ENCODE assay signal across 25 cellular contexts in genomic region chr17:19016881-19017280, GRCh38. TPM values are rescaled to one million over a fixed set of nuclear protein-coding genes. Genes with fewer than 3 reads are reported as not detected.
A peak's percentile ranks its signal among the peaks of the same experiment; 100 is the strongest.
DNase-seq lines count a peak whose midpoint lies in the region; ATAC-seq, FAIRE-seq and TF ChIP-seq lines count a peak whose summit lies in the region.
"Had no signal": no experiment of that assay in that cellular context is flagged by ENCODE, and none has a peak within 500 bp of the region (broad histone marks: within the 10 kb centered on the region; RNA-seq: fewer than 3 reads in every experiment).

No MANE protein-coding gene starts in this region.

- H3K4me1 ChIP-seq in HepG2 (ENCODE audit: insufficient read depth, low read length) (peaks cover 76% of the 10 kb centered on the region), upper lobe of right lung (no peaks in the 10 kb centered on the region)
- H3K4me1 ChIP-seq: esophagus muscularis mucosa, gastrocnemius medialis had no signal

- no peak overlapping the region for H2AFZ ChIP-seq in HepG2 (ENCODE audit: low read length)

- 14% methylated on average over 6 of the region's 7 CpGs for WGBS in HepG2 (ENCODE audit: low lambda C conversion rate)

- no peak overlapping the region for H3K9ac ChIP-seq in HepG2 (ENCODE audit: insufficient read depth, low read depth, low read length)
- H3K9ac ChIP-seq: BLaER1 had no signal

- peaks cover 6 to 32% of the 10 kb centered on the region in 2 experiments; a peak in 3 of 5 replicates for H3K27me3 ChIP-seq in HepG2 (ENCODE audit: control insufficient read depth in 1 of 2, insufficient read depth in 2 of 2, low read length in 2 of 2)
- H3K27me3 ChIP-seq in upper lobe of right lung: no peaks in the 10 kb centered on the region
- H3K27me3 ChIP-seq: BLaER1, esophagus muscularis mucosa, gastrocnemius medialis had no signal

- H3K9me3 ChIP-seq in HepG2 (ENCODE audit: low read length) (no peaks in the 10 kb centered on the region), upper lobe of right lung (no peaks in the 10 kb centered on the region)
- H3K9me3 ChIP-seq: BLaER1, esophagus muscularis mucosa, gastrocnemius medialis had no signal

- no peak overlapping the region for H3K4me3 ChIP-seq in HepG2 (replicated peaks in 1 of 3; ENCODE audit: insufficient read depth in 1 of 3, low read depth in 2 of 3, low read length in 3 of 3)
- H3K4me3 ChIP-seq in upper lobe of right lung: no peak overlapping the region
- H3K4me3 ChIP-seq: BLaER1, coronary artery, esophagus muscularis mucosa, gastrocnemius medialis, lung, SK-N-MC had no signal

- BruUV-seq in HepG2 (replicated peaks; lab: Mats Ljungman, UMichigan): no TSS peak

- peak overlapping the region in 1 of 4 donors; percentile 54 for H3K4me3 Mint-ChIP-seq in IgD-negative memory B cell
- H3K4me3 Mint-ChIP-seq: neural crest cell had no signal

- in situ Hi-C loops in HepG2 (cut with HindIII; ENCODE audit: extremely low pct_ligation_motif_present, low pct_unique_long_range_greater_than_20kb): no loop called here

- CTCF ChIA-PET in HepG2 (lab: Yijun Ruan, JAX; ENCODE audit: low intra/inter-chr PET ratio, low total read pairs): no interaction called here

- no peak for FAIRE-seq in HepG2 (lab: Jason Lieb, UNC)
- FAIRE-seq: GM12892 had no signal

- no peak for TF ChIP-seq CTCF in HepG2 (CRISPR knock-in tag; IDR thresholded peaks at IDR 0.05)
- TF ChIP-seq CTCF in upper lobe of right lung (IDR thresholded peaks at IDR 0.05): no peak

- no peaks in the 10 kb centered on the region for H4K20me1 ChIP-seq in HepG2 (ENCODE audit: insufficient read depth, low read length)

- TF ChIP-seq EP300 in HepG2 (IDR thresholded peaks at IDR 0.05; ENCODE audit: low read depth in 2 of 2, low read length in 2 of 2): no peak
- no peak for TF ChIP-seq EP300 in HepG2 (CRISPR knock-in tag; IDR thresholded peaks at IDR 0.05; ENCODE audit: borderline replicate concordance)

- intact Hi-C loops in HepG2 (cut with micrococcal nuclease; ENCODE audit: unreplicated experiment): no loop called here
- intact Hi-C loops in upper lobe of right lung (cut with DNase I): no loop called here

- POLR2A ChIA-PET in HepG2 (lab: Yijun Ruan, JAX): no interaction called here

- H3K27me3 Mint-ChIP-seq in IgD-negative memory B cell: no peaks in the 10 kb centered on the region

- H3K4me2 ChIP-seq in HepG2 (ENCODE audit: low read depth, low read length): no peak overlapping the region
- H3K4me2 ChIP-seq: BLaER1 had no signal

- H3K9me3 Mint-ChIP-seq in activated naive CD4-positive, alpha-beta T cell treated with anti-CD3 and anti-CD28 coated beads, Interleukin-2, amount 50 U/mL, for 72 hours: no peaks in the 10 kb centered on the region
- no peaks in the 10 kb centered on the region for H3K9me3 Mint-ChIP-seq in IgD-negative memory B cell
- H3K9me3 Mint-ChIP-seq: neural crest cell had no signal

- TF ChIP-seq POLR2A in HepG2 (IDR thresholded peaks at IDR 0.05; ENCODE audit: insufficient read depth in 1 of 2, low read depth in 2 of 2, low read length in 2 of 2) (no peak), GM18505 (IDR thresholded peaks at IDR 0.05; ENCODE audit: borderline replicate concordance, extremely low read depth, insufficient read depth, insufficient read length) (no peak)

- H3K27ac ChIP-seq in HepG2 (ENCODE audit: extremely low read length, insufficient read depth, low read length): no peak overlapping the region
- no peak overlapping the region for H3K27ac ChIP-seq in upper lobe of right lung
- H3K27ac ChIP-seq: BLaER1, coronary artery, esophagus muscularis mucosa, gastrocnemius medialis, SK-N-MC had no signal

- no peak for ATAC-seq in activated naive CD4-positive, alpha-beta T cell treated with anti-CD3 and anti-CD28 coated beads, Interleukin-2, amount 50 U/mL, for 72 hours
- ATAC-seq in HepG2 (no peak), upper lobe of right lung (no peak), GM18505 (IDR thresholded peaks at IDR 0.05; ENCODE audit: unreplicated experiment) (no peak)
- ATAC-seq: gastrocnemius medialis had no signal

- TF ChIP-seq RAD21 in HepG2 (CRISPR knock-in tag; IDR thresholded peaks at IDR 0.05): no peak

- no peaks in the 10 kb centered on the region for H3K36me3 ChIP-seq in HepG2 (replicated peaks in 1 of 2; ENCODE audit: control insufficient read depth in 1 of 2, insufficient read depth in 2 of 2, low read length in 2 of 2)
- no peaks in the 10 kb centered on the region for H3K36me3 ChIP-seq in upper lobe of right lung
- H3K36me3 ChIP-seq: gastrocnemius medialis had no signal

- H3K4me1 Mint-ChIP-seq in IgD-negative memory B cell: peaks cover 7 to 13% (median 9%) of the 10 kb centered on the region in 3 donors
- H3K4me1 Mint-ChIP-seq: neural crest cell had no signal

- H3K27ac Mint-ChIP-seq in activated naive CD4-positive, alpha-beta T cell treated with anti-CD3 and anti-CD28 coated beads, Interleukin-2, amount 50 U/mL, for 72 hours: peak overlapping the region; percentile 50 to 87
- peak overlapping the region in 2 of 3 donors; percentile 48 to 76 for H3K27ac Mint-ChIP-seq in IgD-negative memory B cell
- H3K27ac Mint-ChIP-seq: progenitor cell of endocrine pancreas had no signal

- DNase-seq in activated naive CD4-positive, alpha-beta T cell treated with anti-CD3 and anti-CD28 coated beads, Interleukin-2, amount 50 U/mL, for 72 hours (ENCODE audit: low spot score in 2 of 2): no peak
- no peak for DNase-seq in activated naive CD4-positive, alpha-beta T cell (lab: John Stamatoyannopoulos, UW)
- DNase-seq in HepG2 (ENCODE audit: low spot score): no peak
- peak; percentile 55 for DNase-seq in upper lobe of right lung
- DNase-seq in COLO668 (lab: John Stamatoyannopoulos, UW; ENCODE audit: unreplicated experiment): no peak
- DNase-seq: ACHN; activated effector memory CD4-positive, alpha-beta T cell treated with anti-CD3 and anti-CD28 coated beads, Interleukin-2, amount 50 U/mL, for 16 hours; Calu3; gastrocnemius medialis; HCEC 1CT; NCI-H187; NCI-H2171 treated with DMSO at 0.1 percent for 48 hours; NCI-H526 treated with DMSO at 0.1 percent for 48 hours; substantia nigra had no signal

- no peaks in the 10 kb centered on the region for H3K36me3 Mint-ChIP-seq in activated naive CD4-positive, alpha-beta T cell treated with anti-CD3 and anti-CD28 coated beads, Interleukin-2, amount 50 U/mL, for 72 hours
- H3K36me3 Mint-ChIP-seq in IgD-negative memory B cell: peaks cover 3% of the 10 kb centered on the region

- no peaks in the 10 kb centered on the region for H3K79me2 ChIP-seq in HepG2 (ENCODE audit: insufficient read depth, low read length)

RNA-seq across cellular contexts. Expression of gene FAM83G, which starts 12.3 kb away (rescaled TPM):
- 10 to 100 TPM in 1 of 2 donors, 1 to 10 TPM in 1; 9.4 to 13.7 TPM for total RNA-seq in activated naive CD4-positive, alpha-beta T cell treated with anti-CD3 and anti-CD28 coated beads, Interleukin-2, amount 50 U/mL, for 72 hours
- polyA plus RNA-seq in IgD-negative memory B cell (6.8 TPM), HepG2 (2011; rRNA removed) (13.7 and 21.2 TPM in 2 replicates)
- total RNA-seq in HepG2 (2016; rRNA removed; fragmentation: Illumina TruSeq; extraction: Trizol) (14.0 and 18.6 TPM in 2 replicates), upper lobe of right lung (8.3 TPM)
- total RNA-seq in HepG2 (2016; cell fraction: cytosol; rRNA removed; fragmentation: Illumina TruSeq; extraction: Trizol; ENCODE audit: low read depth): 3.1 and 3.2 TPM in 2 replicates
- total RNA-seq in HepG2 (2016; cell fraction: insoluble cytoplasmic fraction; rRNA removed; fragmentation: Illumina TruSeq; extraction: Trizol): 11.3 and 19.1 TPM in 2 replicates
- total RNA-seq in HepG2 (2016; cell fraction: membrane; rRNA removed; fragmentation: Illumina TruSeq; extraction: Trizol): 8.0 and 8.1 TPM in 2 replicates
- 19.9 and 21.9 TPM in 2 replicates for total RNA-seq in HepG2 (2016; cell fraction: nucleus; rRNA removed; fragmentation: Illumina TruSeq; extraction: Trizol)
- polyA plus RNA-seq in HepG2 (2011; cell fraction: cytosol; rRNA removed): 9.8 and 12.5 TPM in 2 replicates
- polyA plus RNA-seq in HepG2 (2011; cell fraction: nucleus; rRNA removed): 62.7 and 63.6 TPM in 2 replicates
- 9.6 and 14.4 TPM in 2 replicates for polyA plus RNA-seq in HepG2 (2012)
- polyA plus RNA-seq in HepG2 (2016; cell fraction: cytosol; fragmentation: Illumina TruSeq; extraction: Trizol; ENCODE audit: low read depth): 1.4 and 1.5 TPM in 2 replicates
- 10.4 and 12.3 TPM in 2 replicates for polyA plus RNA-seq in HepG2 (2016; cell fraction: insoluble cytoplasmic fraction; fragmentation: Illumina TruSeq; extraction: Trizol; ENCODE audit: low read depth)
- 4.1 and 4.4 TPM in 2 replicates for polyA plus RNA-seq in HepG2 (2016; cell fraction: membrane; fragmentation: Illumina TruSeq; extraction: Trizol; ENCODE audit: low read depth)
- 43.0 and 45.0 TPM in 2 replicates for polyA plus RNA-seq in HepG2 (2016; cell fraction: nucleus; fragmentation: Illumina TruSeq; extraction: Trizol; ENCODE audit: insufficient read depth, low read depth)
- 18.2 and 34.3 TPM in 2 replicates for polyA minus RNA-seq in HepG2 (2011; rRNA and poly(A)+ RNA removed; ENCODE audit: low replicate concordance)
- 14.7 and 14.9 TPM in 2 replicates for polyA minus RNA-seq in HepG2 (2011; cell fraction: cytosol; rRNA and poly(A)+ RNA removed)
- polyA minus RNA-seq in HepG2 (2011; cell fraction: nucleus; rRNA and poly(A)+ RNA removed): 24.2 and 25.2 TPM in 2 replicates

RNA-seq across cellular contexts. Expression of gene GRAP, which starts 29.9 kb away (rescaled TPM):
- 10 to 100 TPM; 12.7 to 13.7 TPM for total RNA-seq in activated naive CD4-positive, alpha-beta T cell treated with anti-CD3 and anti-CD28 coated beads, Interleukin-2, amount 50 U/mL, for 72 hours
- 123 TPM for polyA plus RNA-seq in IgD-negative memory B cell
- 0.77 and 0.90 TPM in 2 replicates for total RNA-seq in HepG2 (2016; rRNA removed; fragmentation: Illumina TruSeq; extraction: Trizol)
- total RNA-seq in HepG2 (2016; cell fraction: cytosol; rRNA removed; fragmentation: Illumina TruSeq; extraction: Trizol; ENCODE audit: low read depth): 0.10 and 0.35 TPM in 2 replicates
- total RNA-seq in HepG2 (2016; cell fraction: insoluble cytoplasmic fraction; rRNA removed; fragmentation: Illumina TruSeq; extraction: Trizol): 0.76 and 1.1 TPM in 2 replicates
- 0.31 and 0.69 TPM in 2 replicates for total RNA-seq in HepG2 (2016; cell fraction: membrane; rRNA removed; fragmentation: Illumina TruSeq; extraction: Trizol)
- 0.31 and 0.60 TPM in 2 replicates for total RNA-seq in HepG2 (2016; cell fraction: nucleus; rRNA removed; fragmentation: Illumina TruSeq; extraction: Trizol)
- polyA plus RNA-seq in HepG2 (2011; rRNA removed): 1.6 and 1.7 TPM in 2 replicates
- 0.79 and 2.2 TPM in 2 replicates for polyA plus RNA-seq in HepG2 (2011; cell fraction: cytosol; rRNA removed)
- 1.8 and 2.6 TPM in 2 replicates for polyA plus RNA-seq in HepG2 (2011; cell fraction: nucleus; rRNA removed)
- 0.37 and 0.85 TPM in 2 replicates for polyA plus RNA-seq in HepG2 (2012)
- 0.12 and 0.14 TPM in 2 replicates for polyA plus RNA-seq in HepG2 (2016; cell fraction: cytosol; fragmentation: Illumina TruSeq; extraction: Trizol; ENCODE audit: low read depth)
- 0.44 and 0.88 TPM in 2 replicates for polyA plus RNA-seq in HepG2 (2016; cell fraction: insoluble cytoplasmic fraction; fragmentation: Illumina TruSeq; extraction: Trizol; ENCODE audit: low read depth)
- 0.29 and 0.35 TPM in 2 replicates for polyA plus RNA-seq in HepG2 (2016; cell fraction: membrane; fragmentation: Illumina TruSeq; extraction: Trizol; ENCODE audit: low read depth)
- 1.00 and 1.2 TPM in 2 replicates for polyA plus RNA-seq in HepG2 (2016; cell fraction: nucleus; fragmentation: Illumina TruSeq; extraction: Trizol; ENCODE audit: insufficient read depth, low read depth)
- polyA minus RNA-seq in HepG2 (2011; rRNA and poly(A)+ RNA removed; ENCODE audit: low replicate concordance): 0.16 and 2.7 TPM in 2 replicates
- 0.49 and 0.79 TPM in 2 replicates for polyA minus RNA-seq in HepG2 (2011; cell fraction: cytosol; rRNA and poly(A)+ RNA removed)
- polyA minus RNA-seq in HepG2 (2011; cell fraction: nucleus; rRNA and poly(A)+ RNA removed): 0.75 and 0.90 TPM in 2 replicates
- 10.6 TPM for total RNA-seq in upper lobe of right lung
- total RNA-seq: Calu3, LHCN-M2, progenitor cell of endocrine pancreas had no signal
